ENCODE assay signal across 20 cellular contexts in genomic region chr16:820009-820408, GRCh38. TPM values are rescaled to one million over a fixed set of nuclear protein-coding genes. Genes with fewer than 3 reads are reported as not detected.
"Had no signal": no experiment of that assay in that cellular context is flagged by ENCODE, and none has a peak within 500 bp of the region (broad histone marks: within the 10 kb centered on the region; RNA-seq: fewer than 3 reads in every experiment).

No MANE protein-coding gene starts in this region.

RNA-seq across cellular contexts. Expression of gene GNG13, which starts 19.5 kb away (rescaled TPM):
- total RNA-seq: endothelial cell of umbilical vein, epithelial cell of proximal tubule, esophagus muscularis mucosa, fibroblast of lung, foreskin keratinocyte, gastroesophageal sphincter, heart left ventricle, hepatocyte, kidney, left lobe of liver, liver, lung, mononuclear cell, omental fat pad, pancreas, posterior vena cava, pulmonary artery endothelial cell, spleen, testis, urinary bladder had no signal
- polyA plus RNA-seq: endothelial cell of umbilical vein, fibroblast of lung, foreskin keratinocyte, heart left ventricle, hepatocyte, liver, lung, pancreas, spleen, urinary bladder had no signal

RNA-seq across cellular contexts. Expression of gene MSLN, which starts 59.5 kb away (rescaled TPM):
- total RNA-seq: endothelial cell of umbilical vein, fibroblast of lung, pulmonary artery endothelial cell had no signal
- polyA plus RNA-seq: endothelial cell of umbilical vein, fibroblast of lung, heart left ventricle had no signal
